Comparison of ENCODE assay signal across 1 cellular context in the genomic region with DNA sequence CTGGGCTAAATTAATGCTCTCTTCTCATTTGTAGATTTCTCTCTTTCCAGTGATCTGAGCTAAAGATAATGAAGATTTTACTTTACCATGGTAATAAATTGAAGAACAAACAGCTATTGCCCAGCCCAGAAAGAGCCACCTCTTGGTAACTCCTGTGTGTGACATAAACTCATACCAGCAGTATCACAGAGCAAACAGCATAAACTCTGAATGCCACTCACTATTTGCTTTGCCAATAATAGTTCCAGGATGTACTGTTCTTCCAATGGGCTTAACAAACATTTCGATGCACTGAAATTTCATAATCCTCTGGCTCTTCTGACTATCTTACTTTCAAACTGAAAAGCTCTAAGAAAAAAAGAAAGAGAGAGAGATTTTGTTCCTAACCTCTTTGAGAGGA.
TF ChIP-seq lines count a peak whose summit lies in the region.

No MANE protein-coding gene starts in this region.

TF ChIP-seq in HepG2, 621 proteins besides CTCF, POLR2A, EP300 and RAD21 (continued from another document):
- TF ChIP-seq, protein P1, sequence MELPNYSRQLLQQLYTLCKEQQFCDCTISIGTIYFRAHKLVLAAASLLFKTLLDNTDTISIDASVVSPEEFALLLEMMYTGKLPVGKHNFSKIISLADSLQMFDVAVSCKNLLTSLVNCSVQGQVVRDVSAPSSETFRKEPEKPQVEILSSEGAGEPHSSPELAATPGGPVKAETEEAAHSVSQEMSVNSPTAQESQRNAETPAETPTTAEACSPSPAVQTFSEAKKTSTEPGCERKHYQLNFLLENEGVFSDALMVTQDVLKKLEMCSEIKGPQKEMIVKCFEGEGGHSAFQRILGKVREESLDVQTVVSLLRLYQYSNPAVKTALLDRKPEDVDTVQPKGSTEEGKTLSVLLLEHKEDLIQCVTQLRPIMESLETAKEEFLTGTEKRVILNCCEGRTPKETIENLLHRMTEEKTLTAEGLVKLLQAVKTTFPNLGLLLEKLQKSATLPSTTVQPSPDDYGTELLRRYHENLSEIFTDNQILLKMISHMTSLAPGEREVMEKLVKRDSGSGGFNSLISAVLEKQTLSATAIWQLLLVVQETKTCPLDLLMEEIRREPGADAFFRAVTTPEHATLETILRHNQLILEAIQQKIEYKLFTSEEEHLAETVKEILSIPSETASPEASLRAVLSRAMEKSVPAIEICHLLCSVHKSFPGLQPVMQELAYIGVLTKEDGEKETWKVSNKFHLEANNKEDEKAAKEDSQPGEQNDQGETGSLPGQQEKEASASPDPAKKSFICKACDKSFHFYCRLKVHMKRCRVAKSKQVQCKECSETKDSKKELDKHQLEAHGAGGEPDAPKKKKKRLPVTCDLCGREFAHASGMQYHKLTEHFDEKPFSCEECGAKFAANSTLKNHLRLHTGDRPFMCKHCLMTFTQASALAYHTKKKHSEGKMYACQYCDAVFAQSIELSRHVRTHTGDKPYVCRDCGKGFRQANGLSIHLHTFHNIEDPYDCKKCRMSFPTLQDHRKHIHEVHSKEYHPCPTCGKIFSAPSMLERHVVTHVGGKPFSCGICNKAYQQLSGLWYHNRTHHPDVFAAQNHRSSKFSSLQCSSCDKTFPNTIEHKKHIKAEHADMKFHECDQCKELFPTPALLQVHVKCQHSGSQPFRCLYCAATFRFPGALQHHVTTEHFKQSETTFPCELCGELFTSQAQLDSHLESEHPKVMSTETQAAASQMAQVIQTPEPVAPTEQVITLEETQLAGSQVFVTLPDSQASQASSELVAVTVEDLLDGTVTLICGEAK (IDR thresholded peaks at IDR 0.05): no peak
- TF ChIP-seq, protein P1 (CRISPR knock-in tag; IDR thresholded peaks at IDR 0.05): no peak
